10 cellular contexts compared by ENCODE assay signal in the genomic region with DNA sequence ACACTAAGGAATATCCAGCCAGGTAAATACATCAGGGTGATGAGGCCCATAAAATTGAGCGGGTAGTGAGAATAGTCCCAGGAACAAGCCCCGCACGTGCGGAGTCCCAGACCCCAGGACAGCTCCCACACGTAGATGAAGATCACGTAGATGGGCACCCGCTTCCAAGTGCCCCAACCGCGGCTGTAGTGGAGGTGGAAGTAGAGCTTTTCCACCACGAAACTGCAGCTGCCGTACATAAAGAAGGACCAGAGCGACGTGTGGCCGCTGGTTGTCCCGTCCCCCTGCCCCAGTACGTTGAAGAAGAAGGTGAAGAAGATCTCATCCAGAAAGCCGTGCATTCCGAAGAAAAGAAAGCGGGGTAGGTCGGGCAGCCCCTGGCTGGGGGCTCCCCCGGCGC. TPM values are rescaled to one million over a fixed set of nuclear protein-coding genes. Genes with fewer than 3 reads are reported as not detected.
DNase-seq lines count a peak whose midpoint lies in the region; ATAC-seq and TF ChIP-seq lines count a peak whose summit lies in the region.
"Had no signal": no experiment of that assay in that cellular context is flagged by ENCODE, and none has a peak within 500 bp of the region (broad histone marks: within the 10 kb centered on the region; RNA-seq: fewer than 3 reads in every experiment).

No MANE protein-coding gene starts in this region.

- no peak for TF ChIP-seq POLR2A in suprapubic skin (IDR thresholded peaks at IDR 0.05)

- CTCF ChIA-PET in activated CD4-positive, alpha-beta memory T cell treated with anti-CD3 and anti-CD28 coated beads for 36 hours (lab: Charles Lee), result no interaction called here
- CTCF ChIA-PET in activated CD4-positive, alpha-beta memory T cell treated with anti-CD3 and anti-CD28 coated beads, Interleukin-2, amount 10 ng/mL, durations not matched to agents 7 days and 5 days (lab: Charles Lee), result no interaction called here

- TF ChIP-seq EP300 in suprapubic skin (IDR thresholded peaks at IDR 0.05), result no peak

- H3K4me1 Mint-ChIP-seq in activated CD4-positive, alpha-beta memory T cell treated with anti-CD3 and anti-CD28 coated beads for 36 hours (ENCODE audit: low read depth), result peaks cover 4% of the 10 kb centered on the region
- H3K4me1 Mint-ChIP-seq in activated CD4-positive, alpha-beta memory T cell treated with anti-CD3 and anti-CD28 coated beads, Interleukin-2, amount 10 ng/mL, durations not matched to agents 7 days and 5 days, result peaks cover 2% of the 10 kb centered on the region

- TF ChIP-seq CTCF in WERI-Rb-1 (IDR thresholded peaks at IDR 0.05; ENCODE audit: low read depth, low read length) (no peak), suprapubic skin (IDR thresholded peaks at IDR 0.05) (no peak)

- H3K27me3 ChIP-seq in WERI-Rb-1 (ENCODE audit: insufficient read depth, low read depth, severe bottlenecking) (peaks cover 6% of the 10 kb centered on the region), suprapubic skin (peaks cover 66% of the 10 kb centered on the region)

- peak overlapping the region; percentile 71 for H3K4me3 ChIP-seq in WERI-Rb-1 (ENCODE audit: low read depth, low read length)
- peak overlapping the region; percentile 54 for H3K4me3 ChIP-seq in suprapubic skin

- no peak overlapping the region for H3K27ac ChIP-seq in WERI-Rb-1
- no peak overlapping the region for H3K27ac ChIP-seq in suprapubic skin
- H3K27ac ChIP-seq: C4-2B had no signal

- whole genome bisulfite sequencing in suprapubic skin, result 3% methylated on average over 22 of the region's 22 CpGs

- intact Hi-C loops in activated CD4-positive, alpha-beta memory T cell treated with anti-CD3 and anti-CD28 coated beads for 36 hours (cut with micrococcal nuclease), result no loop called here

- no peaks in the 10 kb centered on the region for H3K36me3 ChIP-seq in WERI-Rb-1
- H3K36me3 ChIP-seq in suprapubic skin, result no peaks in the 10 kb centered on the region

- ATAC-seq in HG03280 (IDR thresholded peaks at IDR 0.05; ENCODE audit: unreplicated experiment) (no peak), GM18517 (IDR thresholded peaks at IDR 0.05; ENCODE audit: unreplicated experiment) (no peak)

- peaks cover 22% of the 10 kb centered on the region for H3K4me1 ChIP-seq in suprapubic skin

- POLR2A ChIA-PET in activated CD4-positive, alpha-beta memory T cell treated with anti-CD3 and anti-CD28 coated beads for 36 hours (lab: Charles Lee), result no interaction called here
- POLR2A ChIA-PET in activated CD4-positive, alpha-beta memory T cell treated with anti-CD3 and anti-CD28 coated beads, Interleukin-2, amount 10 ng/mL, durations not matched to agents 7 days and 5 days (lab: Charles Lee), result no interaction called here

- no peaks in the 10 kb centered on the region for H3K9me3 ChIP-seq in WERI-Rb-1 (ENCODE audit: severe bottlenecking)
- H3K9me3 ChIP-seq in suprapubic skin, result no peaks in the 10 kb centered on the region

- H3K4me3 Mint-ChIP-seq in activated CD4-positive, alpha-beta memory T cell treated with anti-CD3 and anti-CD28 coated beads for 36 hours, result peak overlapping the region; percentile 37
- H3K4me3 Mint-ChIP-seq in activated CD4-positive, alpha-beta memory T cell treated with anti-CD3 and anti-CD28 coated beads, Interleukin-2, amount 10 ng/mL, durations not matched to agents 7 days and 5 days, result no peak overlapping the region

- no peak overlapping the region for H3K27ac Mint-ChIP-seq in activated CD4-positive, alpha-beta memory T cell treated with anti-CD3 and anti-CD28 coated beads for 36 hours
- H3K27ac Mint-ChIP-seq in activated CD4-positive, alpha-beta memory T cell treated with anti-CD3 and anti-CD28 coated beads, Interleukin-2, amount 10 ng/mL, durations not matched to agents 7 days and 5 days, result no peak overlapping the region

- H3K9me3 Mint-ChIP-seq in activated CD4-positive, alpha-beta memory T cell treated with anti-CD3 and anti-CD28 coated beads for 36 hours, result no peaks in the 10 kb centered on the region
- H3K9me3 Mint-ChIP-seq in activated CD4-positive, alpha-beta memory T cell treated with anti-CD3 and anti-CD28 coated beads, Interleukin-2, amount 10 ng/mL, durations not matched to agents 7 days and 5 days, result no peaks in the 10 kb centered on the region

- no peaks in the 10 kb centered on the region for H3K36me3 Mint-ChIP-seq in activated CD4-positive, alpha-beta memory T cell treated with anti-CD3 and anti-CD28 coated beads for 36 hours
- H3K36me3 Mint-ChIP-seq in activated CD4-positive, alpha-beta memory T cell treated with anti-CD3 and anti-CD28 coated beads, Interleukin-2, amount 10 ng/mL, durations not matched to agents 7 days and 5 days (ENCODE audit: low read depth), result no peaks in the 10 kb centered on the region

- no peak for DNase-seq in activated CD4-positive, alpha-beta memory T cell treated with anti-CD3 and anti-CD28 coated beads for 36 hours
- no peak for DNase-seq in activated CD4-positive, alpha-beta memory T cell treated with anti-CD3 and anti-CD28 coated beads, Interleukin-2, amount 10 ng/mL, durations not matched to agents 7 days and 5 days
- DNase-seq in WERI-Rb-1 (peak; percentile 18), islet precursor cell (peak; percentile 58), suprapubic skin (ENCODE audit: low spot score in 2 of 2) (no peak)
- no peak for DNase-seq in stimulated activated CD4-positive, alpha-beta T cell treated with anti-CD3 and anti-CD28 coated beads, Interleukin-1b, Interleukin-23, amount 100 ng/mL, for 48 hours
- DNase-seq: stimulated activated naive CD4-positive, alpha-beta T cell treated with Interleukin-2 at 50 U/mL for 16 hours had no signal

- H3K27me3 Mint-ChIP-seq in activated CD4-positive, alpha-beta memory T cell treated with anti-CD3 and anti-CD28 coated beads for 36 hours, result peaks cover 36% of the 10 kb centered on the region
- H3K27me3 Mint-ChIP-seq in activated CD4-positive, alpha-beta memory T cell treated with anti-CD3 and anti-CD28 coated beads, Interleukin-2, amount 10 ng/mL, durations not matched to agents 7 days and 5 days, result peaks cover 42% of the 10 kb centered on the region

RNA-seq across cellular contexts. Expression of a gene that starts 0.9 kb away (rescaled TPM):
- not detected for total RNA-seq in activated CD4-positive, alpha-beta memory T cell treated with anti-CD3 and anti-CD28 coated beads for 36 hours
- total RNA-seq in activated CD4-positive, alpha-beta memory T cell treated with anti-CD3 and anti-CD28 coated beads, Interleukin-2, amount 10 ng/mL, durations not matched to agents 7 days and 5 days, result not detected
- not detected for total RNA-seq in suprapubic skin

Comparison
In these comparisons a context has a peak if more than half of its experiments do, and no peak if none do; other contexts are left out.
1. DNase-seq: peak in WERI-Rb-1 (single experiment) and islet precursor cell (single experiment); none in activated CD4-positive, alpha-beta memory T cell treated with anti-CD3 and anti-CD28 coated beads for 36 hours (single experiment), activated CD4-positive, alpha-beta memory T cell treated with anti-CD3 and anti-CD28 coated beads, Interleukin-2, amount 10 ng/mL, durations not matched to agents 7 days and 5 days (single experiment), suprapubic skin (0 of 2) and stimulated activated CD4-positive, alpha-beta T cell treated with anti-CD3 and anti-CD28 coated beads, Interleukin-1b, Interleukin-23, amount 100 ng/mL, for 48 hours (single experiment).